ENCODE assay signal across 2 cellular contexts in genomic region chr11:77101043-77101537, GRCh38.
A peak's percentile ranks its signal among the peaks of the same experiment; 100 is the strongest.
TF ChIP-seq lines count a peak whose summit lies in the region.

No MANE protein-coding gene starts in this region.

TF ChIP-seq in Ishikawa, 13 proteins besides CTCF, POLR2A, EP300 and RAD21 (continued from another document):
- no peak for TF ChIP-seq REST (IDR thresholded peaks at IDR 0.05; ENCODE audit: low read depth)
- no peak for TF ChIP-seq CREB1 (IDR thresholded peaks at IDR 0.05; ENCODE audit: low read depth)
- TF ChIP-seq FOXM1 (IDR thresholded peaks at IDR 0.05; ENCODE audit: borderline replicate concordance, low read depth) = no peak
- TF ChIP-seq TEAD4 (IDR thresholded peaks at IDR 0.05) = no peak
TF ChIP-seq in Ishikawa: peak in this region for 0.

TF ChIP-seq in HepG2, 621 proteins besides CTCF, POLR2A, EP300 and RAD21 (continued from another document):
- no peak for TF ChIP-seq ZSCAN22 (CRISPR knock-in tag; IDR thresholded peaks at IDR 0.05)
- peak; percentile 85 for TF ChIP-seq ZNF24 (IDR thresholded peaks at IDR 0.05)
TF ChIP-seq in HepG2: peak in this region for 3.
